ENCODE assay signal across 8 cellular contexts in genomic region chr19:6362024-6362344, GRCh38. TPM values are rescaled to one million over a fixed set of nuclear protein-coding genes. Genes with fewer than 3 reads are reported as not detected.
DNase-seq lines count a peak whose midpoint lies in the region; ATAC-seq lines count a peak whose summit lies in the region.

No MANE protein-coding gene starts in this region.

- peak overlapping the region; percentile 98 for H3K27ac ChIP-seq in thymus (ENCODE audit: low read depth)

- no peaks in the 10 kb centered on the region for H3K27me3 Mint-ChIP-seq in activated CD8-positive, alpha-beta memory T cell treated with anti-CD3 and anti-CD28 coated beads, Interleukin-2, amount 10 ng/mL, durations not matched to agents 7 days and 5 days
- no peaks in the 10 kb centered on the region for H3K27me3 Mint-ChIP-seq in activated naive CD8-positive, alpha-beta T cell treated with anti-CD3 and anti-CD28 coated beads, Interleukin-2, amount 50 U/mL, for 24 hours

- H3K27ac Mint-ChIP-seq in activated CD8-positive, alpha-beta memory T cell treated with anti-CD3 and anti-CD28 coated beads, Interleukin-2, amount 10 ng/mL, durations not matched to agents 7 days and 5 days, result peak overlapping the region; percentile 86
- peak overlapping the region; percentile 98 for H3K27ac Mint-ChIP-seq in activated naive CD8-positive, alpha-beta T cell treated with anti-CD3 and anti-CD28 coated beads, Interleukin-2, amount 50 U/mL, for 24 hours

- peaks cover 29% of the 10 kb centered on the region for H3K36me3 ChIP-seq in thymus (ENCODE audit: control insufficient read depth, insufficient read depth)

- intact Hi-C loops in left colon (cut with DNase I, micrococcal nuclease), result no loop called here

- H3K9me3 ChIP-seq in thymus (ENCODE audit: control insufficient read depth), result no peaks in the 10 kb centered on the region

- peaks cover 15% of the 10 kb centered on the region for H3K4me1 Mint-ChIP-seq in activated CD8-positive, alpha-beta memory T cell treated with anti-CD3 and anti-CD28 coated beads, Interleukin-2, amount 10 ng/mL, durations not matched to agents 7 days and 5 days
- peaks cover 18% of the 10 kb centered on the region for H3K4me1 Mint-ChIP-seq in activated naive CD8-positive, alpha-beta T cell treated with anti-CD3 and anti-CD28 coated beads, Interleukin-2, amount 50 U/mL, for 24 hours

- no peak for ATAC-seq in activated CD8-positive, alpha-beta memory T cell treated with anti-CD3 and anti-CD28 coated beads, Interleukin-2, amount 10 ng/mL, durations not matched to agents 7 days and 5 days
- no peak for ATAC-seq in activated naive CD8-positive, alpha-beta T cell treated with anti-CD3 and anti-CD28 coated beads, Interleukin-2, amount 50 U/mL, for 24 hours
- ATAC-seq in left colon (peak; percentile 32), GM18502 (IDR thresholded peaks at IDR 0.05; ENCODE audit: poor library complexity, unreplicated experiment) (no peak)

- H3K36me3 Mint-ChIP-seq in activated CD8-positive, alpha-beta memory T cell treated with anti-CD3 and anti-CD28 coated beads, Interleukin-2, amount 10 ng/mL, durations not matched to agents 7 days and 5 days, result peaks cover 19% of the 10 kb centered on the region
- peaks cover 26% of the 10 kb centered on the region for H3K36me3 Mint-ChIP-seq in activated naive CD8-positive, alpha-beta T cell treated with anti-CD3 and anti-CD28 coated beads, Interleukin-2, amount 50 U/mL, for 24 hours (ENCODE audit: low read depth)

- H3K4me3 Mint-ChIP-seq in activated CD8-positive, alpha-beta memory T cell treated with anti-CD3 and anti-CD28 coated beads, Interleukin-2, amount 10 ng/mL, durations not matched to agents 7 days and 5 days, result peak overlapping the region; percentile 80
- peak overlapping the region; percentile 98 for H3K4me3 Mint-ChIP-seq in activated naive CD8-positive, alpha-beta T cell treated with anti-CD3 and anti-CD28 coated beads, Interleukin-2, amount 50 U/mL, for 24 hours

- no peak for DNase-seq in activated CD8-positive, alpha-beta memory T cell treated with anti-CD3 and anti-CD28 coated beads, Interleukin-2, amount 10 ng/mL, durations not matched to agents 7 days and 5 days
- DNase-seq in activated CD8-positive, alpha-beta memory T cell treated with anti-CD3 and anti-CD28 coated beads, Interleukin-2, amount 50 U/mL, for 4 hours, result no peak
- DNase-seq in activated naive CD8-positive, alpha-beta T cell treated with anti-CD3 and anti-CD28 coated beads, Interleukin-2, amount 50 U/mL, for 24 hours, result no peak
- DNase-seq in left colon (no peak), Ammon's horn (ENCODE audit: low spot score) (no peak), NCI-H446 (lab: John Stamatoyannopoulos, UW) (no peak)

- H3K4me3 ChIP-seq in thymus (ENCODE audit: low read length), result peak overlapping the region; percentile 96

- WGBS in thymus, result 2% methylated on average over 7 of the region's 7 CpGs

- no peaks in the 10 kb centered on the region for H3K9me3 Mint-ChIP-seq in activated CD8-positive, alpha-beta memory T cell treated with anti-CD3 and anti-CD28 coated beads, Interleukin-2, amount 10 ng/mL, durations not matched to agents 7 days and 5 days (ENCODE audit: low read depth)
- H3K9me3 Mint-ChIP-seq in activated naive CD8-positive, alpha-beta T cell treated with anti-CD3 and anti-CD28 coated beads, Interleukin-2, amount 50 U/mL, for 24 hours, result no peaks in the 10 kb centered on the region

- CTCF ChIA-PET in activated CD8-positive, alpha-beta memory T cell treated with anti-CD3 and anti-CD28 coated beads, Interleukin-2, amount 10 ng/mL, durations not matched to agents 7 days and 5 days (lab: Charles Lee), result interaction anchor here (1.8 to 3.0 kb wide), 2 partner anchors 11 to 155 kb away, joined by 5 to 11 read pairs; partner anchors contain the start of gene ALKBH7

- H3K27me3 ChIP-seq in thymus (ENCODE audit: control insufficient read depth, insufficient read depth), result no peaks in the 10 kb centered on the region

- H3K4me1 ChIP-seq in thymus (ENCODE audit: control insufficient read depth, insufficient read depth, low read length), result peaks cover 3% of the 10 kb centered on the region

RNA-seq across cellular contexts. Expression of gene CLPP, which starts 0.7 kb away (rescaled TPM):
- 100 to 1,000 TPM; 141 to 145 TPM for total RNA-seq in activated CD8-positive, alpha-beta memory T cell treated with anti-CD3 and anti-CD28 coated beads, Interleukin-2, amount 10 ng/mL, durations not matched to agents 7 days and 5 days
- 10 to 100 TPM; 65.1 to 71.1 TPM for total RNA-seq in left colon
- 88.4 TPM for polyA plus RNA-seq in thymus

RNA-seq across cellular contexts. Expression of gene ALKBH7, which starts 10.6 kb away (rescaled TPM):
- total RNA-seq in activated CD8-positive, alpha-beta memory T cell treated with anti-CD3 and anti-CD28 coated beads, Interleukin-2, amount 10 ng/mL, durations not matched to agents 7 days and 5 days, result 10 to 100 TPM; 31.9 to 45.8 TPM
- total RNA-seq in left colon, result 100 to 1,000 TPM; 134 to 154 TPM
- polyA plus RNA-seq in thymus, result 66.5 TPM

RNA-seq across cellular contexts. Expression of gene PSPN, which starts 13.7 kb away (rescaled TPM):
- 1 to 10 TPM; 1.8 to 2.6 TPM for total RNA-seq in activated CD8-positive, alpha-beta memory T cell treated with anti-CD3 and anti-CD28 coated beads, Interleukin-2, amount 10 ng/mL, durations not matched to agents 7 days and 5 days
- 1 to 10 TPM; 2.5 to 3.8 TPM for total RNA-seq in left colon
- polyA plus RNA-seq in thymus, result 1.0 TPM

RNA-seq across cellular contexts. Expression of gene ACER1, which starts 28.6 kb away (rescaled TPM):
- under 1 TPM in 1 of 2 experiments, not detected in 1; 0.26 TPM for total RNA-seq in activated CD8-positive, alpha-beta memory T cell treated with anti-CD3 and anti-CD28 coated beads, Interleukin-2, amount 10 ng/mL, durations not matched to agents 7 days and 5 days
- not detected for total RNA-seq in left colon
- 2.8 TPM for polyA plus RNA-seq in thymus

RNA-seq across cellular contexts. Expression of gene GTF2F1, which starts 31.0 kb away (rescaled TPM):
- 10 to 100 TPM; 64.7 to 77.4 TPM for total RNA-seq in activated CD8-positive, alpha-beta memory T cell treated with anti-CD3 and anti-CD28 coated beads, Interleukin-2, amount 10 ng/mL, durations not matched to agents 7 days and 5 days
- total RNA-seq in left colon, result 10 to 100 TPM; 52.7 to 58.9 TPM
- polyA plus RNA-seq in thymus, result 41.5 TPM
